In genomic region chr5:82259172-82259800, GRCh38 we compare ENCODE assay signal across 8 cellular contexts. TPM values are rescaled to one million over a fixed set of nuclear protein-coding genes. Genes with fewer than 3 reads are reported as not detected.
DNase-seq lines count a peak whose midpoint lies in the region; ATAC-seq and TF ChIP-seq lines count a peak whose summit lies in the region.

No MANE protein-coding gene starts in this region.

- H3K36me3 ChIP-seq in OCI-LY1 (ENCODE audit: insufficient read depth, low read length) (no peaks in the 10 kb centered on the region), thoracic aorta (no peaks in the 10 kb centered on the region)

- H3K4me3 ChIP-seq in OCI-LY1 (ENCODE audit: low read depth, low read length, poor library complexity, severe bottlenecking) (no peak overlapping the region), thoracic aorta (no peak overlapping the region)

- no peaks in the 10 kb centered on the region for H3K9me2 ChIP-seq in OCI-LY1 (ENCODE audit: low read depth, low read length)

- H2AFZ ChIP-seq in OCI-LY1 (ENCODE audit: low read length): no peak overlapping the region

- H3K9me3 ChIP-seq in OCI-LY1 (ENCODE audit: low read length): no peaks in the 10 kb centered on the region
- no peaks in the 10 kb centered on the region for H3K9me3 ChIP-seq in thoracic aorta

- intact Hi-C loops in left colon (cut with DNase I, micrococcal nuclease): no loop called here
- intact Hi-C loops in left ventricle myocardium superior (cut with micrococcal nuclease): no loop called here

- DNase-seq in NCI-H446 treated with DMSO at 0.1 percent for 48 hours (lab: John Stamatoyannopoulos, UW): peak; percentile 19
- DNase-seq in NCI-H446 (lab: John Stamatoyannopoulos, UW): no peak
- peak; percentile 6 to 8 for DNase-seq in erythroblast (lab: John Stamatoyannopoulos, UW)
- no peak for DNase-seq in thoracic aorta (ENCODE audit: low spot score)
- DNase-seq in GDM1 (lab: John Stamatoyannopoulos, UW): no peak
- no peak for DNase-seq in left colon
- no peak for DNase-seq in left ventricle myocardium superior

- H3K27ac ChIP-seq in OCI-LY1 (ENCODE audit: low read depth, low read length, poor library complexity, severe bottlenecking) (no peak overlapping the region), thoracic aorta (no peak overlapping the region)

- no peaks in the 10 kb centered on the region for H3K79me2 ChIP-seq in OCI-LY1 (ENCODE audit: insufficient read depth, low read length)

- H4K20me1 ChIP-seq in OCI-LY1 (ENCODE audit: insufficient read depth, low read length): no peaks in the 10 kb centered on the region

- no peak for TF ChIP-seq POLR2A in erythroblast (IDR thresholded peaks at IDR 0.05; ENCODE audit: low read length)

- H3K27me3 ChIP-seq in OCI-LY1 (ENCODE audit: insufficient read depth, low read length) (no peaks in the 10 kb centered on the region), thoracic aorta (replicated peaks; ENCODE audit: insufficient read depth) (no peaks in the 10 kb centered on the region)

- ATAC-seq in thoracic aorta (ENCODE audit: insufficient number of reproducible peaks, low FRiP score, low read depth) (no peak), left colon (no peak), left ventricle myocardium superior (no peak)

- no peak overlapping the region for H3K9ac ChIP-seq in OCI-LY1 (ENCODE audit: low read length)

- H3K4me1 ChIP-seq in OCI-LY1 (ENCODE audit: insufficient read depth, low read length, severe bottlenecking) (no peaks in the 10 kb centered on the region), thoracic aorta (ENCODE audit: control insufficient read depth in 1 of 2, low read depth in 2 of 2) (peaks cover 0 to 4% of the 10 kb centered on the region in 2 donors)

- H3F3A ChIP-seq in OCI-LY1 (ENCODE audit: insufficient read depth, low read length): no peaks in the 10 kb centered on the region

- H3K4me2 ChIP-seq in OCI-LY1 (ENCODE audit: low read length): no peak overlapping the region

- TF ChIP-seq CTCF in OCI-LY1 (IDR thresholded peaks at IDR 0.05; ENCODE audit: low read length) (peak; percentile 56), thoracic aorta (IDR thresholded peaks at IDR 0.05) (peak; percentile 34)

RNA-seq across cellular contexts. Expression of gene RPS23, which starts 18.9 kb away (rescaled TPM):
- total RNA-seq in thoracic aorta: 1,000 to 10,000 TPM; 1,224 to 1,259 TPM
- 1,000 to 10,000 TPM; 1,203 to 1,280 TPM for total RNA-seq in left colon
- total RNA-seq in left ventricle myocardium superior: 1,163 TPM

Comparison
In these comparisons a context has a peak if more than half of its experiments do, and no peak if none do; other contexts are left out.
1. DNase-seq: peak in NCI-H446 treated with DMSO at 0.1 percent for 48 hours (single experiment) and erythroblast (2 of 2); none in NCI-H446 (0 of 2), thoracic aorta (single experiment), GDM1 (single experiment), left colon (0 of 2) and left ventricle myocardium superior (single experiment).